1 cellular context compared by ENCODE assay signal in the genomic region with DNA sequence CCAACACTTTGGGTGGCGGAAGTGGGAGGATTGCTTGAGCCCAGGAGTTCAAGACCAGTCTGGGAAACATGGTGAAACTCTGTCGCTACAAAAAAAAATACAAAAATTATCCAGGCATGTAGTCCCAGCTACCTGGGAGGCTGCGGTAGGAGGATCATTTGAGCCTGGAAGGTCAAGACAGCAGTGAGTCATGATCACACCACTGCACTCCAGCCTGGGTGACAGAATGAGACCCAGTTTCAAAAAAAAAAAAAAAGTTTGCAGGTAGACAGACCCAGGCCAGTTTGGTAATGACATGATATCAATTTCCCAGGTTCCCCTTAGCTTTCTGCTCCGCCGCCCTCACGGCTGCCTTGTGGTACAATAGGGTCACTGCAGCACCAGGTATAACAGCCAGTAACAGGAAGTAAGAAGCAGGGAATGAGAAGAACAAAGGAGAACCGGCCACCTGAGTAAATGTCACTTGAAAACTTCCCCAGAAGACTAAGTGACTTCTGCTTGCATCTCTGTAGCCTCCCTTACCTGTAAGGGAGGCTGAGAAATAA.
TF ChIP-seq lines count a peak whose summit lies in the region.

No MANE protein-coding gene starts in this region.

TF ChIP-seq in K562, 482 proteins besides CTCF, POLR2A, EP300 and RAD21 (continued from another document):
- TF ChIP-seq, protein P1, sequence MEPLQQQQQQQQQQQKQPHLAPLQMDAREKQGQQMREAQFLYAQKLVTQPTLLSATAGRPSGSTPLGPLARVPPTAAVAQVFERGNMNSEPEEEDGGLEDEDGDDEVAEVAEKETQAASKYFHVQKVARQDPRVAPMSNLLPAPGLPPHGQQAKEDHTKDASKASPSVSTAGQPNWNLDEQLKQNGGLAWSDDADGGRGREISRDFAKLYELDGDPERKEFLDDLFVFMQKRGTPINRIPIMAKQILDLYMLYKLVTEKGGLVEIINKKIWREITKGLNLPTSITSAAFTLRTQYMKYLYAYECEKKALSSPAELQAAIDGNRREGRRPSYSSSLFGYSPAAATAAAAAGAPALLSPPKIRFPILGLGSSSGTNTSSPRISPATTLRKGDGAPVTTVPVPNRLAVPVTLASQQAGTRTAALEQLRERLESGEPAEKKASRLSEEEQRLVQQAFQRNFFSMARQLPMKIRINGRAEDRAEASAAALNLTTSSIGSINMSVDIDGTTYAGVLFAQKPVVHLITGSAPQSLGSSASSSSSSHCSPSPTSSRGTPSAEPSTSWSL (CRISPR knock-in tag; IDR thresholded peaks at IDR 0.05; ENCODE audit: borderline replicate concordance): no peak
- TF ChIP-seq SLC30A9 (CRISPR knock-in tag; IDR thresholded peaks at IDR 0.05): no peak
- no peak for TF ChIP-seq ZNF232 (CRISPR knock-in tag; IDR thresholded peaks at IDR 0.05)
- TF ChIP-seq NR1H2 (CRISPR knock-in tag; IDR thresholded peaks at IDR 0.05): no peak
- TF ChIP-seq, protein P2, sequence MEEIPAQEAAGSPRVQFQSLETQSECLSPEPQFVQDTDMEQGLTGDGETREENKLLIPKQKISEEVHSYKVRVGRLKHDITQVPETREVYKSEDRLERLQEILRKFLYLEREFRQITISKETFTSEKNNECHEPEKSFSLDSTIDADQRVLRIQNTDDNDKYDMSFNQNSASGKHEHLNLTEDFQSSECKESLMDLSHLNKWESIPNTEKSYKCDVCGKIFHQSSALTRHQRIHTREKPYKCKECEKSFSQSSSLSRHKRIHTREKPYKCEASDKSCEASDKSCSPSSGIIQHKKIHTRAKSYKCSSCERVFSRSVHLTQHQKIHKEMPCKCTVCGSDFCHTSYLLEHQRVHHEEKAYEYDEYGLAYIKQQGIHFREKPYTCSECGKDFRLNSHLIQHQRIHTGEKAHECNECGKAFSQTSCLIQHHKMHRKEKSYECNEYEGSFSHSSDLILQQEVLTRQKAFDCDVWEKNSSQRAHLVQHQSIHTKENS (CRISPR knock-in tag; IDR thresholded peaks at IDR 0.05): no peak
TF ChIP-seq in K562: peak in this region for 0.
